Comparison of ENCODE assay signal across 26 cellular contexts in genomic region chr7:54390565-54390964, GRCh38.
"Had no signal": no experiment of that assay in that cellular context is flagged by ENCODE, and none has a peak within 500 bp of the region (broad histone marks: within the 10 kb centered on the region; RNA-seq: fewer than 3 reads in every experiment).

No MANE protein-coding gene starts in this region.

- H3K4me3 ChIP-seq: dorsolateral prefrontal cortex, esophagus squamous epithelium, lung, mucosa of descending colon, pancreas, right lobe of liver, smooth muscle cell, stomach, thyroid gland, vagina had no signal

- H3K27ac ChIP-seq: dorsolateral prefrontal cortex, esophagus squamous epithelium, neutrophil, pancreas, right lobe of liver, stomach, thyroid gland, vagina had no signal

- H3K4me2 ChIP-seq: smooth muscle cell had no signal

- H3K4me1 ChIP-seq: esophagus squamous epithelium, pancreas, right lobe of liver, stomach, thyroid gland, vagina had no signal

- H3K36me3 ChIP-seq: esophagus squamous epithelium, neutrophil, pancreas, right lobe of liver, stomach, thyroid gland, vagina had no signal

- DNase-seq: dorsolateral prefrontal cortex; effector CD4-positive, alpha-beta T cell; endodermal cell; erythroblast; esophagus squamous epithelium; hypothalamus; immature natural killer cell; kidney; mesenchymal stem cell; mucosa of descending colon; naive B cell; pancreas; right lobe of liver; stimulated activated CD4-positive, alpha-beta T cell treated with anti-CD3 and anti-CD28 coated beads, Interleukin-12 subunit alpha, Interleukin-12 subunit beta, amount 100 ng/mL, for 4 hours; stimulated activated CD4-positive, alpha-beta T cell treated with anti-CD3 and anti-CD28 coated beads, Interleukin-1b, Interleukin-23, amount 100 ng/mL, for 48 hours; stimulated activated CD4-positive, alpha-beta T cell treated with anti-CD3 and anti-CD28 coated beads, Interleukin-4, amount 100 ng/mL, for 1 hour; stimulated activated CD8-positive, alpha-beta memory T cell treated with anti-CD3 and anti-CD28 coated beads, Interleukin-4, amount 100 ng/mL, for 48 hours; stimulated activated naive CD4-positive, alpha-beta T cell treated with Interleukin-2 at 50 U/mL for 16 hours; stomach; thyroid gland had no signal

- H3K9me3 ChIP-seq: esophagus squamous epithelium, neutrophil, pancreas, right lobe of liver, stomach, thyroid gland, vagina had no signal

- H3K27me3 ChIP-seq: dorsolateral prefrontal cortex, esophagus squamous epithelium, neutrophil, pancreas, right lobe of liver, stomach, thyroid gland, vagina had no signal

- ATAC-seq: left lobe of liver; mucosa of descending colon; natural killer cell treated with Interleukin-12 subunit alpha and Interleukin-12 subunit beta and Interleukin-15 and Interleukin-18, amount 100 ng/mL, for 72 hours; pancreas; right lobe of liver had no signal
